ENCODE assay signal across 9 cellular contexts in genomic region chr22:31846161-31847115, GRCh38.
A peak's percentile ranks its signal among the peaks of the same experiment; 100 is the strongest.
DNase-seq lines count a peak whose midpoint lies in the region; ATAC-seq and TF ChIP-seq lines count a peak whose summit lies in the region.
"Had no signal": no experiment of that assay in that cellular context is flagged by ENCODE, and none has a peak within 500 bp of the region (broad histone marks: within the 10 kb centered on the region; RNA-seq: fewer than 3 reads in every experiment).

No MANE protein-coding gene starts in this region.

- peak; percentile 15 for DNase-seq in stimulated activated CD4-positive, alpha-beta T cell treated with anti-CD3 and anti-CD28 coated beads, Interleukin-15, amount 100 ng/mL, for 24 hours
- no peak for DNase-seq in stimulated activated CD4-positive, alpha-beta T cell treated with anti-CD3 and anti-CD28 coated beads, Interleukin-12 subunit alpha, Interleukin-12 subunit beta, amount 100 ng/mL, for 4 hours
- DNase-seq in epithelial cell of proximal tubule (ENCODE audit: low read depth): no peak
- peak; percentile 8 for DNase-seq in superior temporal gyrus (ENCODE audit: extremely low spot score)
- no peak for DNase-seq in kidney tubule cell (ENCODE audit: low spot score)
- no peak for DNase-seq in ovary
- DNase-seq: activated effector memory CD4-positive, alpha-beta T cell treated with Interleukin-2 at 50 U/mL for 16 hours had no signal

- H3K4me1 ChIP-seq in OCI-LY1 (ENCODE audit: insufficient read depth, low read length, severe bottlenecking) (no peaks in the 10 kb centered on the region), ovary (ENCODE audit: insufficient read depth) (no peaks in the 10 kb centered on the region)

- no peak for TF ChIP-seq POLR2A in ovary (IDR thresholded peaks at IDR 0.05)

- 57 to 65% (median 62%) methylated on average over 6 of the region's 6 CpGs for WGBS in ovary, 3 donors

- no peak for ATAC-seq in GM21360 (IDR thresholded peaks at IDR 0.05; ENCODE audit: unreplicated experiment)

- no peak overlapping the region for H3K9ac ChIP-seq in OCI-LY1 (ENCODE audit: low read length)

- H3K4me2 ChIP-seq in OCI-LY1 (ENCODE audit: low read length): no peak overlapping the region

- H2AFZ ChIP-seq in OCI-LY1 (ENCODE audit: low read length): no peak overlapping the region

- TF ChIP-seq CTCF in OCI-LY1 (IDR thresholded peaks at IDR 0.05; ENCODE audit: low read length) (peak; percentile 21; the same call in 1 of the 2 replicates), epithelial cell of proximal tubule (conservative IDR thresholded peaks at IDR 0.05; ENCODE audit: low read depth, low read length) (peak; percentile 34), ovary (IDR thresholded peaks at IDR 0.05) (no peak)

- no peaks in the 10 kb centered on the region for H3F3A ChIP-seq in OCI-LY1 (ENCODE audit: insufficient read depth, low read length)

- H3K36me3 ChIP-seq in OCI-LY1 (ENCODE audit: insufficient read depth, low read length): peaks cover 84% of the 10 kb centered on the region
- no peaks in the 10 kb centered on the region for H3K36me3 ChIP-seq in ovary

- H3K27ac ChIP-seq in OCI-LY1 (ENCODE audit: low read depth, low read length, poor library complexity, severe bottlenecking) (no peak overlapping the region), ovary (no peak overlapping the region)

- no peaks in the 10 kb centered on the region for H3K79me2 ChIP-seq in OCI-LY1 (ENCODE audit: insufficient read depth, low read length)

- no peak for TF ChIP-seq EP300 in ovary (IDR thresholded peaks at IDR 0.05)

- intact Hi-C loops in ovary (cut with DNase I): no loop called here

- no peaks in the 10 kb centered on the region for H4K20me1 ChIP-seq in OCI-LY1 (ENCODE audit: insufficient read depth, low read length)

- H3K9me2 ChIP-seq in OCI-LY1 (ENCODE audit: low read depth, low read length): no peaks in the 10 kb centered on the region

- H3K9me3 ChIP-seq in OCI-LY1 (ENCODE audit: low read length): no peaks in the 10 kb centered on the region
- H3K9me3 ChIP-seq in ovary: no peaks in the 10 kb centered on the region

- H3K4me3 ChIP-seq in OCI-LY1 (ENCODE audit: low read depth, low read length, poor library complexity, severe bottlenecking) (no peak overlapping the region), epithelial cell of proximal tubule (ENCODE audit: low read depth, low read length) (no peak overlapping the region), ovary (no peak overlapping the region)

- H3K27me3 ChIP-seq in OCI-LY1 (ENCODE audit: insufficient read depth, low read length) (no peaks in the 10 kb centered on the region), ovary (no peaks in the 10 kb centered on the region)

Comparison
In these comparisons a context has a peak if more than half of its experiments do, and no peak if none do; other contexts are left out.
1. DNase-seq: peak in stimulated activated CD4-positive, alpha-beta T cell treated with anti-CD3 and anti-CD28 coated beads, Interleukin-15, amount 100 ng/mL, for 24 hours (single experiment) and superior temporal gyrus (single experiment); none in stimulated activated CD4-positive, alpha-beta T cell treated with anti-CD3 and anti-CD28 coated beads, Interleukin-12 subunit alpha, Interleukin-12 subunit beta, amount 100 ng/mL, for 4 hours (single experiment), epithelial cell of proximal tubule (single experiment), kidney tubule cell (single experiment) and ovary (0 of 5).
2. CTCF ChIP-seq: peak in OCI-LY1 (single experiment) and epithelial cell of proximal tubule (single experiment); none in ovary (0 of 3).